1 cellular context compared by ENCODE assay signal in genomic region chr5:180327166-180327565, GRCh38.
TF ChIP-seq lines count a peak whose summit lies in the region.

No MANE protein-coding gene starts in this region.

TF ChIP-seq in H1, 55 proteins besides CTCF, POLR2A, EP300 and RAD21:
- TF ChIP-seq RFX5 (IDR thresholded peaks at IDR 0.05; ENCODE audit: borderline replicate concordance, low read depth, low read length) = no peak
- TF ChIP-seq EZH2 (IDR thresholded peaks at IDR 0.05; ENCODE audit: low read depth, low read length, severe bottlenecking) = no peak
- no peak for TF ChIP-seq NRF1 (IDR thresholded peaks at IDR 0.05; ENCODE audit: low read depth, low read length)
- TF ChIP-seq SRF (IDR thresholded peaks at IDR 0.05; ENCODE audit: low read depth, low read length) = no peak
- TF ChIP-seq ATF3 (IDR thresholded peaks at IDR 0.05; ENCODE audit: insufficient read depth, low read depth, low read length) = no peak
- no peak for TF ChIP-seq NANOG (IDR thresholded peaks at IDR 0.05; ENCODE audit: insufficient read depth, low read depth, low read length, poor library complexity, severe bottlenecking)
- TF ChIP-seq SIN3A (conservative IDR thresholded peaks at IDR 0.05 in 1 of 2, IDR thresholded peaks at IDR 0.05 in 1 of 2; ENCODE audit: low read depth in 1 of 2, low read length in 2 of 2) = no peak
- TF ChIP-seq CTBP2 (IDR thresholded peaks at IDR 0.05; ENCODE audit: borderline replicate concordance, insufficient read depth, insufficient read length, low read length) = no peak
- TF ChIP-seq RBBP5 (IDR thresholded peaks at IDR 0.05; ENCODE audit: borderline replicate concordance, low read depth, low read length) = no peak
- TF ChIP-seq HDAC2 (IDR thresholded peaks at IDR 0.05; ENCODE audit: borderline replicate concordance in 1 of 2, low read depth in 2 of 2, low read length in 2 of 2) = no peak
- no peak for TF ChIP-seq CHD7 (IDR thresholded peaks at IDR 0.05; ENCODE audit: insufficient replicate concordance, low read length)
- TF ChIP-seq SUZ12 (IDR thresholded peaks at IDR 0.05; ENCODE audit: low read length) = no peak
- TF ChIP-seq USF2 (IDR thresholded peaks at IDR 0.05; ENCODE audit: low read length) = no peak
- no peak for TF ChIP-seq RXRA (IDR thresholded peaks at IDR 0.05; ENCODE audit: insufficient read depth, low read depth, low read length)
- no peak for TF ChIP-seq POLR2AphosphoS5 (IDR thresholded peaks at IDR 0.05; ENCODE audit: low read depth, low read length)
- TF ChIP-seq PHF8 (conservative IDR thresholded peaks at IDR 0.05; ENCODE audit: low read depth, low read length) = no peak
- TF ChIP-seq ZNF274 (IDR thresholded peaks at IDR 0.05; ENCODE audit: borderline replicate concordance, extremely low read depth, low read length) = no peak
- TF ChIP-seq KDM5A (IDR thresholded peaks at IDR 0.05; ENCODE audit: low read length) = no peak
- TF ChIP-seq FOSL1 (IDR thresholded peaks at IDR 0.05; ENCODE audit: insufficient read depth, low read depth, low read length) = no peak
- no peak for TF ChIP-seq KDM1A (IDR thresholded peaks at IDR 0.05; ENCODE audit: borderline replicate concordance, low read length)
